8 cellular contexts compared by ENCODE assay signal in genomic region chr3:50550079-50550736, GRCh38.
DNase-seq lines count a peak whose midpoint lies in the region; TF ChIP-seq lines count a peak whose summit lies in the region.

No MANE protein-coding gene starts in this region.

- intact Hi-C loops in head of caudate nucleus (cut with DNase I) = no loop called here

- H3K4me3 ChIP-seq in AG09309 (ENCODE audit: control insufficient read depth, low read depth, low read length) = no peak overlapping the region

- no peak for DNase-seq in AG09309 (ENCODE audit: low read depth)
- peak; percentile 57 for DNase-seq in GM19238 (ENCODE audit: insufficient read length, low spot score)
- DNase-seq in RKO (ENCODE audit: low spot score) = peak; percentile 24
- peak; percentile 86 for DNase-seq in activated effector memory CD4-positive, alpha-beta T cell treated with anti-CD3 and anti-CD28 coated beads, Interleukin-2, amount 50 U/mL, for 16 hours
- DNase-seq in head of caudate nucleus = peak in 40 of 42 donors; percentile 47 to 84 (median 70)
- peak; percentile 79 for DNase-seq in retina
- no peak for DNase-seq in globus pallidus (ENCODE audit: low spot score)
- DNase-seq in amniotic stem cell (lab: John Stamatoyannopoulos, UW) = no peak

- TF ChIP-seq CTCF in AG09309 (IDR thresholded peaks at IDR 0.05; ENCODE audit: control insufficient read depth, insufficient read depth, low read depth, low read length, missing control alignments) = peak; percentile 75

Comparison
In these comparisons a context has a peak if more than half of its experiments do, and no peak if none do; other contexts are left out.
1. DNase-seq: peak in GM19238 (single experiment), RKO (single experiment), activated effector memory CD4-positive, alpha-beta T cell treated with anti-CD3 and anti-CD28 coated beads, Interleukin-2, amount 50 U/mL, for 16 hours (single experiment), head of caudate nucleus (40 of 42) and retina (single experiment); none in AG09309 (single experiment), globus pallidus (single experiment) and amniotic stem cell (single experiment).